ENCODE assay signal across 8 cellular contexts in the genomic region with DNA sequence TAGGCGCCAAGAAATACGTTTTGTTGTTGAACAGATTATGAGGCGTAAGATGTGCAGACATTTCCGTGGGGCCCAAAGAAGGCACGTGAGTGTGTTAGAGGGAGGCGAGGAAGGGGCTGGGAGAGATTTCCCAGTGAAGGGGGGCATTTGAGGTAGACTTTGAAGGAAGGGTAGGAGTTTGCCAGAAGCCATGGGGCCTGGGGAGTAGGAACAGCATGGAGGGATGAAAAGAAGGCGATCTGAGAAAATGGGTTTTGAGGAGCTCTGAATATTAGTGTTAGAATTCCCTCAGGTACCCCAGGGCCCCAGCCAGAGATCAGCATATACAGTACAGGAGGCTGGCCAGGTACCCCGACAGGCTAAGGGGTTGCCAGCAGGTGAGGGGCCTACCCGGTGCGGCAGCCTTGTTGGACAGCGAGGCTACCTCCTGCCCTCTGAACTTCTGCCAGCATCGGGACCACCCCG. TPM values are rescaled to one million over a fixed set of nuclear protein-coding genes. Genes with fewer than 3 reads are reported as not detected.
DNase-seq lines count a peak whose midpoint lies in the region; ATAC-seq and TF ChIP-seq lines count a peak whose summit lies in the region.

No MANE protein-coding gene starts in this region.

- H4K20me1 ChIP-seq in Karpas-422 (ENCODE audit: insufficient read depth, low read depth, low read length), result peaks cover 14% of the 10 kb centered on the region; the same call in 1 of the 2 replicates

- intact Hi-C loops in colonic mucosa (cut with DNase I), result no loop called here

- H3K36me3 Mint-ChIP-seq in CD4-positive, CD25-positive, alpha-beta regulatory T cell, result peaks cover 20% of the 10 kb centered on the region
- H3K36me3 Mint-ChIP-seq in nephron progenitor cell (ENCODE audit: low read depth), result peaks cover 27% of the 10 kb centered on the region

- no peak overlapping the region for H3K4me3 ChIP-seq in CD4-positive, CD25-positive, alpha-beta regulatory T cell (ENCODE audit: low read depth, low read length)
- peak overlapping the region; percentile 82 for H3K4me3 ChIP-seq in Karpas-422 (ENCODE audit: low read length)
- H3K4me3 ChIP-seq in colonic mucosa, result peak overlapping the region; percentile 92

- peaks cover 0 to 44% (median 29%) of the 10 kb centered on the region in 4 donors for H3K4me1 Mint-ChIP-seq in CD4-positive, CD25-positive, alpha-beta regulatory T cell
- H3K4me1 Mint-ChIP-seq in nephron progenitor cell, result peaks cover 60% of the 10 kb centered on the region

- TF ChIP-seq CTCF in colonic mucosa (IDR thresholded peaks at IDR 0.05) (no peak), nephron progenitor cell (IDR thresholded peaks at IDR 0.05) (no peak)

- H3K4me1 ChIP-seq in CD4-positive, CD25-positive, alpha-beta regulatory T cell (ENCODE audit: control insufficient read depth, insufficient read depth, low read length, poor library complexity, severe bottlenecking), result peaks cover 35% of the 10 kb centered on the region
- peaks cover 22% of the 10 kb centered on the region for H3K4me1 ChIP-seq in Karpas-422 (ENCODE audit: low read length)
- peaks cover 6% of the 10 kb centered on the region for H3K4me1 ChIP-seq in colonic mucosa

- H3K27me3 Mint-ChIP-seq in CD4-positive, CD25-positive, alpha-beta regulatory T cell, result no peaks in the 10 kb centered on the region
- peaks cover 8% of the 10 kb centered on the region for H3K27me3 Mint-ChIP-seq in nephron progenitor cell (ENCODE audit: low read depth, poor library complexity)

- H3K27ac Mint-ChIP-seq in CD4-positive, CD25-positive, alpha-beta regulatory T cell, result peak overlapping the region; percentile 91 to 99 (median 96)
- H3K27ac Mint-ChIP-seq in nephron progenitor cell, result no peak overlapping the region

- no peak for DNase-seq in CD4-positive, CD25-positive, alpha-beta regulatory T cell
- DNase-seq in Karpas-422 (no peak), colonic mucosa (no peak), nephron progenitor cell (no peak), mucosa of gallbladder (ENCODE audit: low spot score) (no peak), cerebellum (ENCODE audit: low spot score) (no peak), kidney glomerular epithelial cell (lab: John Stamatoyannopoulos, UW) (no peak)

- no peaks in the 10 kb centered on the region for H3K9me3 ChIP-seq in CD4-positive, CD25-positive, alpha-beta regulatory T cell (ENCODE audit: control insufficient read depth in 2 of 2, low read length in 2 of 2)
- no peaks in the 10 kb centered on the region for H3K9me3 ChIP-seq in Karpas-422 (ENCODE audit: low read length)
- no peaks in the 10 kb centered on the region for H3K9me3 ChIP-seq in colonic mucosa

- peak overlapping the region; percentile 86 for H3K4me2 ChIP-seq in Karpas-422 (ENCODE audit: low read depth, low read length, poor library complexity, severe bottlenecking)

- peak overlapping the region; percentile 88 to 99 (median 96) for H3K4me3 Mint-ChIP-seq in CD4-positive, CD25-positive, alpha-beta regulatory T cell
- peak overlapping the region; percentile 96 for H3K4me3 Mint-ChIP-seq in nephron progenitor cell

- H2AFZ ChIP-seq in Karpas-422 (ENCODE audit: low read length), result peak overlapping the region; percentile 87

- H3K9ac ChIP-seq in Karpas-422 (ENCODE audit: low read length) (peak overlapping the region; percentile 81), colonic mucosa (ENCODE audit: low read depth in 2 of 2, low read length in 2 of 2) (peak overlapping the region; percentile 49 to 90)

- H3K79me2 ChIP-seq in Karpas-422 (ENCODE audit: low read length), result peaks cover 43% of the 10 kb centered on the region

- H3K9me3 Mint-ChIP-seq in CD4-positive, CD25-positive, alpha-beta regulatory T cell, result peaks cover 0 to 2% (median 0%) of the 10 kb centered on the region in 7 donors
- no peaks in the 10 kb centered on the region for H3K9me3 Mint-ChIP-seq in nephron progenitor cell

- no peak for ATAC-seq in CD4-positive, CD25-positive, alpha-beta regulatory T cell (ENCODE audit: low read depth in 2 of 2)
- no peak for ATAC-seq in HG03565 (IDR thresholded peaks at IDR 0.05; ENCODE audit: unreplicated experiment)

- H3K27me3 ChIP-seq in CD4-positive, CD25-positive, alpha-beta regulatory T cell (ENCODE audit: control insufficient read depth, insufficient read depth, low read length), result no peaks in the 10 kb centered on the region
- H3K27me3 ChIP-seq in Karpas-422 (ENCODE audit: low read length), result no peaks in the 10 kb centered on the region
- no peaks in the 10 kb centered on the region for H3K27me3 ChIP-seq in colonic mucosa

- peak overlapping the region; percentile 71 for H3K27ac ChIP-seq in CD4-positive, CD25-positive, alpha-beta regulatory T cell (ENCODE audit: insufficient read depth, low read length, poor library complexity, severe bottlenecking)
- no peak overlapping the region; the same call in 1 of the 2 replicates for H3K27ac ChIP-seq in Karpas-422 (ENCODE audit: low read length)
- peak overlapping the region; percentile 5 for H3K27ac ChIP-seq in colonic mucosa

- peaks cover 27% of the 10 kb centered on the region for H3K36me3 ChIP-seq in CD4-positive, CD25-positive, alpha-beta regulatory T cell (ENCODE audit: control insufficient read depth, insufficient read depth, low read length)
- H3K36me3 ChIP-seq in Karpas-422 (ENCODE audit: insufficient read depth, low read length) (peaks cover 30% of the 10 kb centered on the region), colonic mucosa (peaks cover 10% of the 10 kb centered on the region)

- H3K9me2 ChIP-seq in Karpas-422 (replicated peaks; ENCODE audit: insufficient read depth, low read length), result no peaks in the 10 kb centered on the region

RNA-seq across cellular contexts. Expression of a gene that starts 0.4 kb away (rescaled TPM):
- 16.0 TPM for total RNA-seq in CD4-positive, CD25-positive, alpha-beta regulatory T cell
- polyA plus RNA-seq in CD4-positive, CD25-positive, alpha-beta regulatory T cell, result 10 to 100 TPM; 24.0 to 39.8 (median 29.8) TPM
- 23.2 and 25.0 TPM in 2 replicates for total RNA-seq in Karpas-422 (2014; rRNA removed; shearing (Covaris generic); ENCODE audit: low replicate concordance)
- 10 to 100 TPM; 28.6 to 36.6 TPM for total RNA-seq in colonic mucosa
- total RNA-seq in mucosa of gallbladder, result 24.1 TPM
- 24.8 TPM for total RNA-seq in cerebellum

RNA-seq across cellular contexts. Expression of a gene that starts 18.7 kb away (rescaled TPM):
- 246 TPM for total RNA-seq in CD4-positive, CD25-positive, alpha-beta regulatory T cell
- 10 to 100 TPM; 58.2 to 75.2 (median 69.1) TPM for polyA plus RNA-seq in CD4-positive, CD25-positive, alpha-beta regulatory T cell
- total RNA-seq in Karpas-422 (2014; rRNA removed; shearing (Covaris generic); ENCODE audit: low replicate concordance), result 543 and 666 TPM in 2 replicates
- 100 to 1,000 TPM; 279 to 302 TPM for total RNA-seq in colonic mucosa
- 248 TPM for total RNA-seq in mucosa of gallbladder
- 70.2 TPM for total RNA-seq in cerebellum

RNA-seq across cellular contexts. Expression of a gene that starts 30.9 kb away (rescaled TPM):
- 42.9 TPM for total RNA-seq in CD4-positive, CD25-positive, alpha-beta regulatory T cell
- polyA plus RNA-seq in CD4-positive, CD25-positive, alpha-beta regulatory T cell, result 100 to 1,000 TPM; 102 to 117 (median 110) TPM
- 91.1 and 198 TPM in 2 replicates for total RNA-seq in Karpas-422 (2014; rRNA removed; shearing (Covaris generic); ENCODE audit: low replicate concordance)
- total RNA-seq in colonic mucosa, result 100 to 1,000 TPM in 1 of 2 donors, 10 to 100 TPM in 1; 61.4 to 111 TPM
- total RNA-seq in mucosa of gallbladder, result 76.9 TPM
- 18.0 TPM for total RNA-seq in cerebellum

RNA-seq across cellular contexts. Expression of a gene that starts 44.9 kb away (rescaled TPM):
- 0.12 TPM for total RNA-seq in CD4-positive, CD25-positive, alpha-beta regulatory T cell
- polyA plus RNA-seq in CD4-positive, CD25-positive, alpha-beta regulatory T cell, result not detected
- total RNA-seq in Karpas-422 (2014; rRNA removed; shearing (Covaris generic); ENCODE audit: low replicate concordance), result 34.8 and 52.7 TPM in 2 replicates
- total RNA-seq in colonic mucosa (10 to 100 TPM in 1 of 2 donors, 1 to 10 TPM in 1; 8.9 to 19.1 TPM), mucosa of gallbladder (104 TPM), cerebellum (26.0 TPM)
